Comparison of ENCODE assay signal across 17 cellular contexts in the genomic region with DNA sequence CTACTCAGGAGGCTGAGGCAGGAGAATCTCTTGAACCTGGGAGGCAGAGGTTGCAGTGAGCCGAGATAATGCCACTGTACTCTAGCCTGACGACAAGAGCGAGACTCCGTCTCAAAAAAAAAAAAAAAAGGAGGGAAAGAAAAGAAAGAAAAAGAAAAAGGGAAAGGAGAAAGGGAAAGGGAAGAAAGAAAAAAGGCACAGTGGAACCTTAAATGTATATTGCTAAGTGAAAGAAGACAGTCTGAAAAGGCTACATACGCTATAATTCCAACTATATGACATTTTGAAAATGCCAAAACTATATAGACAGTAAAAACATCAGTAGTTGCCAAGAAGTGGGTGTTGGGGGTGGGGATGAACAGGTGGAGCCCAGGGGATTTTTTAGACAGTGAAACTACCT. TPM values are rescaled to one million over a fixed set of nuclear protein-coding genes. Genes with fewer than 3 reads are reported as not detected.
DNase-seq lines count a peak whose midpoint lies in the region; ATAC-seq and TF ChIP-seq lines count a peak whose summit lies in the region.
"Had no signal": no experiment of that assay in that cellular context is flagged by ENCODE, and none has a peak within 500 bp of the region (broad histone marks: within the 10 kb centered on the region; RNA-seq: fewer than 3 reads in every experiment).

No MANE protein-coding gene starts in this region.

- H3K4me3 ChIP-seq in ascending aorta (no peak overlapping the region), A673 (ENCODE audit: low read depth, low read length, poor library complexity, severe bottlenecking) (no peak overlapping the region)
- H3K4me3 ChIP-seq: GM23338 had no signal

- H3K4me1 Mint-ChIP-seq in activated naive CD4-positive, alpha-beta T cell treated with anti-CD3 and anti-CD28 coated beads, Interleukin-2, amount 10 ng/mL, durations not matched to agents 7 days and 5 days = no peaks in the 10 kb centered on the region
- H3K4me1 Mint-ChIP-seq in activated T-helper 17 cell treated with anti-CD3 and anti-CD28 coated beads, Interleukin-2, amount 50 U/mL, for 72 hours = peaks cover 15% of the 10 kb centered on the region
- H3K4me1 Mint-ChIP-seq in endothelial cell (ENCODE audit: unreplicated experiment) = no peaks in the 10 kb centered on the region
- H3K4me1 Mint-ChIP-seq: GM23338 had no signal

- no peak for TF ChIP-seq CTCF in endothelial cell (IDR thresholded peaks at IDR 0.05; ENCODE audit: unreplicated experiment)
- TF ChIP-seq CTCF in ascending aorta (IDR thresholded peaks at IDR 0.05) = no peak
- TF ChIP-seq CTCF in A673 (conservative IDR thresholded peaks at IDR 0.05; ENCODE audit: low read depth, low read length) = no peak

- no peak for DNase-seq in activated naive CD4-positive, alpha-beta T cell treated with anti-CD3 and anti-CD28 coated beads, Interleukin-2, amount 50 U/mL, for 72 hours (ENCODE audit: low spot score in 2 of 2)
- DNase-seq in activated naive CD4-positive, alpha-beta T cell treated with anti-CD3 and anti-CD28 coated beads, Interleukin-2, amount 10 ng/mL, durations not matched to agents 7 days and 5 days = no peak
- DNase-seq in endothelial cell (ENCODE audit: low spot score) (no peak), ascending aorta (ENCODE audit: low spot score in 2 of 2) (no peak), A673 (ENCODE audit: low spot score) (no peak), NCI-H2081 treated with DMSO at 0.1 percent for 48 hours (lab: John Stamatoyannopoulos, UW) (no peak)
- DNase-seq: BE2C; CD8-positive, alpha-beta T cell; COR-L47; DMS153; DMS79 treated with DMSO at 0.1 percent for 48 hours; EL; H7 had no signal

- peaks cover 80 to 95% of the 10 kb centered on the region in 2 donors for H3K36me3 ChIP-seq in ascending aorta
- H3K36me3 ChIP-seq in A673 (ENCODE audit: insufficient read depth, low read length, poor library complexity, severe bottlenecking) = peaks cover 75% of the 10 kb centered on the region

- no peaks in the 10 kb centered on the region for H3K9me3 ChIP-seq in ascending aorta
- H3K9me3 ChIP-seq in A673 (ENCODE audit: low read depth, low read length, poor library complexity, severe bottlenecking) = no peaks in the 10 kb centered on the region
- H3K9me3 ChIP-seq: BE2C had no signal

- ATAC-seq in activated naive CD4-positive, alpha-beta T cell treated with anti-CD3 and anti-CD28 coated beads, Interleukin-2, amount 50 U/mL, for 72 hours = no peak
- no peak for ATAC-seq in activated T-helper 17 cell treated with anti-CD3 and anti-CD28 coated beads, Interleukin-2, amount 50 U/mL, for 72 hours (replicated peaks)
- ATAC-seq: CD8-positive, alpha-beta T cell; GM23338; HepG2 had no signal

- no peaks in the 10 kb centered on the region for H3K27me3 ChIP-seq in ascending aorta
- H3K27me3 ChIP-seq in A673 (replicated peaks; ENCODE audit: insufficient read depth, low read depth, low read length, poor library complexity) = no peaks in the 10 kb centered on the region
- H3K27me3 ChIP-seq: BE2C had no signal

- H3K4me1 ChIP-seq in ascending aorta = no peaks in the 10 kb centered on the region
- no peaks in the 10 kb centered on the region for H3K4me1 ChIP-seq in A673 (ENCODE audit: insufficient read depth, low read length, poor library complexity, severe bottlenecking)
- H3K4me1 ChIP-seq: BE2C had no signal

- H3K27ac Mint-ChIP-seq in activated naive CD4-positive, alpha-beta T cell treated with anti-CD3 and anti-CD28 coated beads, Interleukin-2, amount 50 U/mL, for 72 hours = peak overlapping the region; percentile 22 to 81
- no peak overlapping the region for H3K27ac Mint-ChIP-seq in activated naive CD4-positive, alpha-beta T cell treated with anti-CD3 and anti-CD28 coated beads, Interleukin-2, amount 10 ng/mL, durations not matched to agents 7 days and 5 days
- H3K27ac Mint-ChIP-seq in activated T-helper 17 cell treated with anti-CD3 and anti-CD28 coated beads, Interleukin-2, amount 50 U/mL, for 72 hours = peak overlapping the region; percentile 61
- H3K27ac Mint-ChIP-seq in endothelial cell (ENCODE audit: unreplicated experiment) = no peak overlapping the region
- H3K27ac Mint-ChIP-seq: CD8-positive, alpha-beta T cell had no signal

- H3K9me3 Mint-ChIP-seq in activated naive CD4-positive, alpha-beta T cell treated with anti-CD3 and anti-CD28 coated beads, Interleukin-2, amount 50 U/mL, for 72 hours = no peaks in the 10 kb centered on the region
- H3K9me3 Mint-ChIP-seq in activated naive CD4-positive, alpha-beta T cell treated with anti-CD3 and anti-CD28 coated beads, Interleukin-2, amount 10 ng/mL, durations not matched to agents 7 days and 5 days = no peaks in the 10 kb centered on the region
- no peaks in the 10 kb centered on the region for H3K9me3 Mint-ChIP-seq in activated T-helper 17 cell treated with anti-CD3 and anti-CD28 coated beads, Interleukin-2, amount 50 U/mL, for 72 hours
- H3K9me3 Mint-ChIP-seq in endothelial cell (ENCODE audit: unreplicated experiment) = no peaks in the 10 kb centered on the region
- H3K9me3 Mint-ChIP-seq: CD8-positive, alpha-beta T cell; GM23338 had no signal

- peaks cover 0 to 17% of the 10 kb centered on the region in 2 donors for H3K36me3 Mint-ChIP-seq in activated naive CD4-positive, alpha-beta T cell treated with anti-CD3 and anti-CD28 coated beads, Interleukin-2, amount 50 U/mL, for 72 hours
- peaks cover 43% of the 10 kb centered on the region for H3K36me3 Mint-ChIP-seq in activated naive CD4-positive, alpha-beta T cell treated with anti-CD3 and anti-CD28 coated beads, Interleukin-2, amount 10 ng/mL, durations not matched to agents 7 days and 5 days
- H3K36me3 Mint-ChIP-seq in activated T-helper 17 cell treated with anti-CD3 and anti-CD28 coated beads, Interleukin-2, amount 50 U/mL, for 72 hours (ENCODE audit: low read depth) = peaks cover 92% of the 10 kb centered on the region
- H3K36me3 Mint-ChIP-seq in endothelial cell (ENCODE audit: low read depth, unreplicated experiment) = peaks cover 21% of the 10 kb centered on the region

- intact Hi-C loops in ascending aorta (cut with DNase I) = no loop called here
- intact Hi-C loops in A673 (cut with micrococcal nuclease; ENCODE audit: unreplicated experiment) = no loop called here

- H3K4me3 Mint-ChIP-seq in activated naive CD4-positive, alpha-beta T cell treated with anti-CD3 and anti-CD28 coated beads, Interleukin-2, amount 10 ng/mL, durations not matched to agents 7 days and 5 days = no peak overlapping the region
- H3K4me3 Mint-ChIP-seq in activated T-helper 17 cell treated with anti-CD3 and anti-CD28 coated beads, Interleukin-2, amount 50 U/mL, for 72 hours = peak overlapping the region; percentile 13
- peak overlapping the region; percentile 31 for H3K4me3 Mint-ChIP-seq in endothelial cell (ENCODE audit: unreplicated experiment)
- H3K4me3 Mint-ChIP-seq: CD8-positive, alpha-beta T cell; GM23338 had no signal

- BruUV-seq in A673 (replicated peaks; lab: Mats Ljungman, UMichigan) = no TSS peak

- H3K27me3 Mint-ChIP-seq in activated naive CD4-positive, alpha-beta T cell treated with anti-CD3 and anti-CD28 coated beads, Interleukin-2, amount 10 ng/mL, durations not matched to agents 7 days and 5 days = no peaks in the 10 kb centered on the region
- no peaks in the 10 kb centered on the region for H3K27me3 Mint-ChIP-seq in activated T-helper 17 cell treated with anti-CD3 and anti-CD28 coated beads, Interleukin-2, amount 50 U/mL, for 72 hours
- no peaks in the 10 kb centered on the region for H3K27me3 Mint-ChIP-seq in endothelial cell (ENCODE audit: unreplicated experiment)

- CTCF ChIA-PET in activated naive CD4-positive, alpha-beta T cell treated with anti-CD3 and anti-CD28 coated beads, Interleukin-2, amount 10 ng/mL, durations not matched to agents 7 days and 5 days (lab: Charles Lee) = interaction anchor here (0.9 to 3.6 kb wide), 3 partner anchors 13 to 501 kb away, joined by 3 to 23 read pairs (median 4); no protein-coding TSS in a partner anchor
- CTCF ChIA-PET in A673 (lab: Charles Lee) = interaction anchor here (0.6 kb wide), 1 partner anchor 17 kb away, joined by 15 read pairs; no protein-coding TSS in a partner anchor

- H3K27ac ChIP-seq in ascending aorta (no peak overlapping the region), A673 (ENCODE audit: low read depth, low read length, poor library complexity, severe bottlenecking) (no peak overlapping the region)
- H3K27ac ChIP-seq: C4-2B had no signal

- POLR2A ChIA-PET in A673 (lab: Charles Lee; ENCODE audit: low non-redundant PET) = interaction anchor here (0.5 kb wide), 1 partner anchor 56 kb away, joined by 3 read pairs; no protein-coding TSS in a partner anchor

RNA-seq across cellular contexts. Expression of a gene that starts 16.2 kb away (rescaled TPM):
- 10 to 100 TPM; 21.9 to 29.3 TPM for total RNA-seq in activated naive CD4-positive, alpha-beta T cell treated with anti-CD3 and anti-CD28 coated beads, Interleukin-2, amount 50 U/mL, for 72 hours
- total RNA-seq in activated T-helper 17 cell treated with anti-CD3 and anti-CD28 coated beads, Interleukin-2, amount 50 U/mL, for 72 hours = 10 to 100 TPM; 19.8 to 24.7 TPM
- total RNA-seq in endothelial cell (ENCODE audit: unreplicated experiment) (25.5 TPM), ascending aorta (8.9 TPM), A673 (2021) (40.3 and 43.0 TPM in 2 replicates)

RNA-seq across cellular contexts. Expression of a gene that starts 36.5 kb away (rescaled TPM):
- 10 to 100 TPM; 15.0 to 25.2 TPM for total RNA-seq in activated naive CD4-positive, alpha-beta T cell treated with anti-CD3 and anti-CD28 coated beads, Interleukin-2, amount 50 U/mL, for 72 hours
- total RNA-seq in activated T-helper 17 cell treated with anti-CD3 and anti-CD28 coated beads, Interleukin-2, amount 50 U/mL, for 72 hours = 10 to 100 TPM; 10.4 to 14.1 TPM
- total RNA-seq in endothelial cell (ENCODE audit: unreplicated experiment) (32.2 TPM), ascending aorta (36.4 TPM), A673 (2021) (24.0 and 29.7 TPM in 2 replicates)

RNA-seq across cellular contexts. Expression of a gene that starts 44.8 kb away (rescaled TPM):
- total RNA-seq in activated naive CD4-positive, alpha-beta T cell treated with anti-CD3 and anti-CD28 coated beads, Interleukin-2, amount 50 U/mL, for 72 hours = 100 to 1,000 TPM in 1 of 2 donors, 10 to 100 TPM in 1; 87.1 to 186 TPM
- total RNA-seq in activated T-helper 17 cell treated with anti-CD3 and anti-CD28 coated beads, Interleukin-2, amount 50 U/mL, for 72 hours = 100 to 1,000 TPM; 117 to 254 TPM
- total RNA-seq in endothelial cell (ENCODE audit: unreplicated experiment) (0.72 TPM), ascending aorta (1.5 TPM), A673 (2021) (0.30 and 0.33 TPM in 2 replicates)

Comparison
In these comparisons a context has a peak if more than half of its experiments do, and no peak if none do; other contexts are left out.
1. H3K27ac Mint-ChIP-seq: peak in activated naive CD4-positive, alpha-beta T cell treated with anti-CD3 and anti-CD28 coated beads, Interleukin-2, amount 50 U/mL, for 72 hours (2 of 2) and activated T-helper 17 cell treated with anti-CD3 and anti-CD28 coated beads, Interleukin-2, amount 50 U/mL, for 72 hours (single experiment); none in activated naive CD4-positive, alpha-beta T cell treated with anti-CD3 and anti-CD28 coated beads, Interleukin-2, amount 10 ng/mL, durations not matched to agents 7 days and 5 days (single experiment) and endothelial cell (single experiment).
2. RNA of a gene that starts 44.8 kb away (total RNA-seq): 117 to 254 TPM in activated T-helper 17 cell treated with anti-CD3 and anti-CD28 coated beads, Interleukin-2, amount 50 U/mL, for 72 hours and 87.1 to 186 TPM in activated naive CD4-positive, alpha-beta T cell treated with anti-CD3 and anti-CD28 coated beads, Interleukin-2, amount 50 U/mL, for 72 hours; 1.5 TPM in ascending aorta (single experiment), 0.72 TPM in endothelial cell (single experiment) and 0.30 to 0.33 TPM in A673; every median in the first group is over 10 times any median in the second.